8 cellular contexts compared by ENCODE assay signal in genomic region chr10:21496285-21497176, GRCh38. TPM values are rescaled to one million over a fixed set of nuclear protein-coding genes. Genes with fewer than 3 reads are reported as not detected.
DNase-seq lines count a peak whose midpoint lies in the region; ATAC-seq and TF ChIP-seq lines count a peak whose summit lies in the region.

No MANE protein-coding gene starts in this region.

- peaks cover 30 to 49% (median 36%) of the 10 kb centered on the region in 4 donors for H3K4me1 ChIP-seq in upper lobe of left lung

- peak overlapping the region; percentile 88 to 97 for H3K4me3 Mint-ChIP-seq in activated T-cell treated with anti-CD3 and anti-CD28 coated beads, Interleukin-2, amount 50 U/mL, for 72 hours
- peak overlapping the region; percentile 75 to 89 (median 84) for H3K4me3 Mint-ChIP-seq in naive thymus-derived CD8-positive, alpha-beta T cell

- ATAC-seq in HG03025 (IDR thresholded peaks at IDR 0.05; ENCODE audit: low FRiP score, unreplicated experiment) (peak; percentile 37), upper lobe of left lung (ENCODE audit: low FRiP score in 2 of 2) (peak; percentile 45 to 60)
- peak; percentile 67 to 69 for ATAC-seq in activated T-cell treated with anti-CD3 and anti-CD28 coated beads, Interleukin-2, amount 50 U/mL, for 72 hours (replicated peaks in 1 of 2)
- ATAC-seq in naive thymus-derived CD8-positive, alpha-beta T cell = peak; percentile 58 to 67

- peak overlapping the region in 2 of 4 donors; percentile 60 to 75 for H3K27ac ChIP-seq in upper lobe of left lung

- in situ Hi-C loops in GM13977 (cut with MboI; ENCODE audit: low pct_unique_long_range_greater_than_20kb, low sequenced_read_pairs, unreplicated experiment) = loop anchor here (10.0 to 25.0 kb wide), 2 partner anchors 209 to 228 kb away; no protein-coding TSS in a partner anchor

- TF ChIP-seq CTCF in GM13977 (IDR thresholded peaks at IDR 0.05; ENCODE audit: extremely low read depth, insufficient read depth, missing control alignments) (peak; percentile 62), upper lobe of left lung (IDR thresholded peaks at IDR 0.05) (peak in 2 of 6 experiments; percentile 8 to 26)

- H3K27me3 ChIP-seq in upper lobe of left lung = peaks cover 0 to 12% (median 5%) of the 10 kb centered on the region in 4 donors

- H3K9me3 Mint-ChIP-seq in activated T-cell treated with anti-CD3 and anti-CD28 coated beads, Interleukin-2, amount 50 U/mL, for 72 hours = no peaks in the 10 kb centered on the region
- peaks cover 0 to 4% (median 0%) of the 10 kb centered on the region in 9 donors for H3K9me3 Mint-ChIP-seq in naive thymus-derived CD8-positive, alpha-beta T cell

- H3K9me3 ChIP-seq in upper lobe of left lung = no peaks in the 10 kb centered on the region

- DNase-seq in AG08396 (ENCODE audit: low spot score) (peak; percentile 70), GM13977 (ENCODE audit: low spot score) (peak; percentile 82), NCI-H774 (lab: John Stamatoyannopoulos, UW) (peak; percentile 51), fibroblast of gingiva (ENCODE audit: low read depth) (peak; percentile 40), upper lobe of left lung (peak; percentile 45 to 90)
- DNase-seq in activated T-cell treated with anti-CD3 and anti-CD28 coated beads, Interleukin-2, amount 50 U/mL, for 72 hours = peak; percentile 63 to 69
- peak in 8 of 10 donors; percentile 36 to 75 (median 52) for DNase-seq in naive thymus-derived CD8-positive, alpha-beta T cell

- TF ChIP-seq EP300 in upper lobe of left lung (IDR thresholded peaks at IDR 0.05) = no peak

- POLR2A ChIA-PET in naive thymus-derived CD8-positive, alpha-beta T cell (lab: Charles Lee) = interaction anchor here (0.6 to 1.9 kb wide), 5 partner anchors 11 to 208 kb away, joined by 3 to 5 read pairs (median 4); partner anchors contain the start of gene SKIDA1

- no peaks in the 10 kb centered on the region for H3K36me3 ChIP-seq in upper lobe of left lung

- H3K4me1 Mint-ChIP-seq in activated T-cell treated with anti-CD3 and anti-CD28 coated beads, Interleukin-2, amount 50 U/mL, for 72 hours (ENCODE audit: low read depth) = peaks cover 25% of the 10 kb centered on the region
- peaks cover 8 to 28% (median 22%) of the 10 kb centered on the region in 4 donors for H3K4me1 Mint-ChIP-seq in naive thymus-derived CD8-positive, alpha-beta T cell

- no peak for TF ChIP-seq POLR2A in upper lobe of left lung (IDR thresholded peaks at IDR 0.05)

- H3K27me3 Mint-ChIP-seq in activated T-cell treated with anti-CD3 and anti-CD28 coated beads, Interleukin-2, amount 50 U/mL, for 72 hours (ENCODE audit: low read depth) = peaks cover 68% of the 10 kb centered on the region
- peaks cover 33 to 72% (median 57%) of the 10 kb centered on the region in 5 donors for H3K27me3 Mint-ChIP-seq in naive thymus-derived CD8-positive, alpha-beta T cell

- 0 to 1% methylated on average over 36 to 62 of the region's 79 CpGs for WGBS in upper lobe of left lung, 2 donors

- peak overlapping the region; percentile 67 to 92 (median 74) for H3K4me3 ChIP-seq in upper lobe of left lung

- H3K36me3 Mint-ChIP-seq in activated T-cell treated with anti-CD3 and anti-CD28 coated beads, Interleukin-2, amount 50 U/mL, for 72 hours (ENCODE audit: insufficient read depth in 2 of 2) = peaks cover 1 to 3% of the 10 kb centered on the region in 2 donors
- peaks cover 0 to 4% (median 3%) of the 10 kb centered on the region in 3 donors for H3K36me3 Mint-ChIP-seq in naive thymus-derived CD8-positive, alpha-beta T cell

- H3K27ac Mint-ChIP-seq in activated T-cell treated with anti-CD3 and anti-CD28 coated beads, Interleukin-2, amount 50 U/mL, for 72 hours = no peak overlapping the region
- peak overlapping the region in 1 of 10 donors; percentile 11 for H3K27ac Mint-ChIP-seq in naive thymus-derived CD8-positive, alpha-beta T cell

RNA-seq across cellular contexts. Expression of gene SKIDA1, which starts 29.0 kb away (rescaled TPM):
- total RNA-seq in activated T-cell treated with anti-CD3 and anti-CD28 coated beads, Interleukin-2, amount 50 U/mL, for 72 hours = under 1 TPM; 0.23 to 0.41 TPM
- under 1 TPM in 1 of 2 experiments, not detected in 1; 0.08 TPM for total RNA-seq in naive thymus-derived CD8-positive, alpha-beta T cell
- polyA plus RNA-seq in naive thymus-derived CD8-positive, alpha-beta T cell = not detected
- 1 to 10 TPM in 2 of 6 donors, under 1 TPM in 4; under 0.01 to 1.6 (median 0.86) TPM for total RNA-seq in upper lobe of left lung

RNA-seq across cellular contexts. Expression of gene MLLT10, which starts 37.5 kb away (rescaled TPM):
- total RNA-seq in activated T-cell treated with anti-CD3 and anti-CD28 coated beads, Interleukin-2, amount 50 U/mL, for 72 hours = 10 to 100 TPM; 45.4 to 46.0 TPM
- 10 to 100 TPM; 63.5 to 64.7 TPM for total RNA-seq in naive thymus-derived CD8-positive, alpha-beta T cell
- 1 to 10 TPM; 3.5 to 4.6 (median 4.4) TPM for polyA plus RNA-seq in naive thymus-derived CD8-positive, alpha-beta T cell
- total RNA-seq in upper lobe of left lung = 10 to 100 TPM; 40.1 to 63.9 (median 53.9) TPM
